Comparison of ENCODE assay signal across 13 cellular contexts in genomic region chr7:30080818-30081217, GRCh38.
"Had no signal": no experiment of that assay in that cellular context is flagged by ENCODE, and none has a peak within 500 bp of the region (broad histone marks: within the 10 kb centered on the region; RNA-seq: fewer than 3 reads in every experiment).

No MANE protein-coding gene starts in this region.

- H3K4me3 ChIP-seq: ascending aorta, pancreas, upper lobe of left lung had no signal

- H3K27ac ChIP-seq: ascending aorta, pancreas, upper lobe of left lung had no signal

- H3K9me3 ChIP-seq: ascending aorta, pancreas, upper lobe of left lung had no signal

- ATAC-seq: activated T-cell treated with anti-CD3 and anti-CD28 coated beads, Interleukin-2, amount 50 U/mL, for 72 hours; pancreas; stimulated activated naive CD8-positive, alpha-beta T cell treated with anti-CD3 and anti-CD28 coated beads, Interleukin-15, Interleukin-2, amounts not matched to agents 100 U/mL and 50 U/mL, for 24 hours had no signal

- H3K4me1 ChIP-seq: ascending aorta, upper lobe of left lung had no signal

- DNase-seq: activated CD4-positive, alpha-beta memory T cell treated with anti-CD3 and anti-CD28 coated beads, Interleukin-2, amount 10 ng/mL, durations not matched to agents 7 days and 5 days; activated CD8-positive, alpha-beta memory T cell treated with anti-CD3 and anti-CD28 coated beads, Interleukin-2, amount 50 U/mL, for 4 hours; activated gamma-delta T cell treated with Interleukin-2 at 50 U/mL for 16 hours; activated naive CD8-positive, alpha-beta T cell treated with anti-CD3 and anti-CD28 coated beads, Interleukin-2, amount 10 ng/mL, durations not matched to agents 7 days and 5 days; activated T-cell treated with anti-CD3 and anti-CD28 coated beads, Interleukin-2, amount 50 U/mL, for 72 hours; endodermal cell; erythroblast; kidney glomerular epithelial cell; pancreas; stimulated activated CD4-positive, alpha-beta T cell treated with anti-CD3 and anti-CD28 coated beads, Interleukin-12 subunit alpha, Interleukin-12 subunit beta, amount 100 ng/mL, for 4 hours; stimulated activated naive CD8-positive, alpha-beta T cell treated with anti-CD3 and anti-CD28 coated beads, Interleukin-15, Interleukin-2, amounts not matched to agents 100 U/mL and 50 U/mL, for 24 hours; upper lobe of left lung had no signal

- H3K27me3 ChIP-seq: ascending aorta, pancreas, upper lobe of left lung had no signal
